Comparison of ENCODE assay signal across 4 cellular contexts in the genomic region with DNA sequence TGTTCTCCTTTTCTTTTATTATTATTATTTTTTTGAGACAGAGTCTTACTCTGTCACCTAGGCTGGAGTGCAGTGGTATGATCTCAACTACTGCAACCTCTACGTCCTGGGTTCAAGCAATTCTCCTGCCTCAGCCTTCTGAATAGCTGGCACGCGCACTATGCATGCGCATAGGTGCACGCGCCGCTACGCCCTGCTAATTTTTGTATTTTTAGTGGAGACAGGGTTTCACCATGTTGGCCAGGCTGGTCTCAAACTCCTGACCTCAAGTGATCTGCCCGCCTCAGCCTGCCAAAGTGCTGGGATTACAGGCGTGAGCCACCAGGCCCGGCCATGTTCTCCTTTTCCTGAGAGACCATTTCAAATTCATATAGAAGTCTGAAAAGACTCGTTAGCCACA. TPM values are rescaled to one million over a fixed set of nuclear protein-coding genes. Genes with fewer than 3 reads are reported as not detected.
"Had no signal": no experiment of that assay in that cellular context is flagged by ENCODE, and none has a peak within 500 bp of the region (broad histone marks: within the 10 kb centered on the region; RNA-seq: fewer than 3 reads in every experiment).

No MANE protein-coding gene starts in this region.

RNA-seq across cellular contexts. Expression of a gene that starts 0.7 kb away (rescaled TPM):
- total RNA-seq: LHCN-M2, M059J, MCF 10A, NCI-H460 had no signal

RNA-seq across cellular contexts. Expression of a gene that starts 55.7 kb away (rescaled TPM):
- total RNA-seq: LHCN-M2, M059J, MCF 10A, NCI-H460 had no signal
